9 cellular contexts compared by ENCODE assay signal in genomic region chr15:74127954-74128784, GRCh38. TPM values are rescaled to one million over a fixed set of nuclear protein-coding genes. Genes with fewer than 3 reads are reported as not detected.
DNase-seq lines count a peak whose midpoint lies in the region; ATAC-seq and TF ChIP-seq lines count a peak whose summit lies in the region.
"Had no signal": no experiment of that assay in that cellular context is flagged by ENCODE, and none has a peak within 500 bp of the region (broad histone marks: within the 10 kb centered on the region; RNA-seq: fewer than 3 reads in every experiment).

No MANE protein-coding gene starts in this region.

- no peak overlapping the region for H3K56ac ChIP-seq in IMR-90 (ENCODE audit: extremely low read depth, insufficient read depth, low read length)

- POLR2A ChIA-PET in IMR-90 (lab: Charles Lee; ENCODE audit: unreplicated experiment), result no interaction called here

- H2BK12ac ChIP-seq in mesenchymal stem cell (ENCODE audit: low read length in 2 of 2), result no peak overlapping the region

- peaks cover 14% of the 10 kb centered on the region; the same call in 1 of the 2 replicates for H4K20me1 ChIP-seq in IMR-90 (ENCODE audit: insufficient read depth, low read length)

- H2BK20ac ChIP-seq in IMR-90 (ENCODE audit: low read depth, low read length), result no peak overlapping the region

- intact Hi-C loops in IMR-90 (cut with micrococcal nuclease), result loop anchor here (1.0 kb wide), 5 partner anchors 74 to 194 kb away; no protein-coding TSS in a partner anchor

- H4K91ac ChIP-seq in IMR-90 (ENCODE audit: insufficient read depth, low read depth, low read length) (no peak overlapping the region), mesenchymal stem cell (ENCODE audit: low read length) (no peak overlapping the region)

- in situ Hi-C loops in IMR-90 (cut with MboI; ENCODE audit: low sequenced_read_pairs), result loop anchor here (5.0 kb wide), 2 partner anchors 71 to 179 kb away; no protein-coding TSS in a partner anchor

- H3K23ac ChIP-seq in IMR-90 (ENCODE audit: low read depth, low read length), result no peak overlapping the region
- H3K23ac ChIP-seq in mesenchymal stem cell (ENCODE audit: low read length in 2 of 2), result peak overlapping the region in 1 of 2 experiments; percentile 36

- TF ChIP-seq POLR2A in IMR-90 (IDR thresholded peaks at IDR 0.05; ENCODE audit: low read depth, low read length), result no peak

- TF ChIP-seq CTCF in IMR-90 (conservative IDR thresholded peaks at IDR 0.05; ENCODE audit: low read depth, low read length), result no peak
- no peak for TF ChIP-seq CTCF in cardiac fibroblast (IDR thresholded peaks at IDR 0.05; ENCODE audit: low read depth, low read length)

- 0 out of 2 replicates have a peak, but pooled peaks cover 2% of the 10 kb centered on the region for H3K9me1 ChIP-seq in IMR-90 (ENCODE audit: insufficient read depth, low read length)

- WGBS in IMR-90 (ENCODE audit: extremely low coverage in 2 of 2, insufficient read length in 1 of 2), 2 experiments, result 20% methylated on average over 15 of the region's 53 CpGs; no CpG with 5 or more reads in 1 of the 2 experiments
- 2% methylated on average over 52 of the region's 53 CpGs for WGBS in mesenchymal stem cell

- no TSS peak for BruUV-seq in IMR-90 (replicated peaks; lab: Mats Ljungman, UMichigan)

- no peak overlapping the region for H3K18ac ChIP-seq in IMR-90 (ENCODE audit: low read depth, low read length)
- H3K18ac ChIP-seq in mesenchymal stem cell (ENCODE audit: low read depth in 1 of 2, low read length in 2 of 2), result no peak overlapping the region

- peaks cover 5% of the 10 kb centered on the region for H3K4me1 ChIP-seq in ACC112 (ENCODE audit: control insufficient read depth, insufficient read depth, low read length, unreplicated experiment)
- no peaks in the 10 kb centered on the region; the same call in 1 of the 2 replicates for H3K4me1 ChIP-seq in IMR-90 (ENCODE audit: control insufficient read depth, insufficient read depth, low read length)
- peaks cover 33% of the 10 kb centered on the region for H3K4me1 ChIP-seq in mesenchymal stem cell (ENCODE audit: control insufficient read depth, insufficient read depth, low read depth, low read length)

- H3K4ac ChIP-seq in IMR-90 (ENCODE audit: low read depth, low read length) (no peak overlapping the region), mesenchymal stem cell (ENCODE audit: low read depth in 1 of 2, low read length in 2 of 2) (no peak overlapping the region)

- no peak overlapping the region for H4K5ac ChIP-seq in IMR-90 (ENCODE audit: low read depth, low read length)

- dilution Hi-C loops in IMR-90 (cut with HindIII; ENCODE audit: low sequenced_read_pairs, unreplicated experiment), result no loop called here

- H3K27me3 ChIP-seq in ACC112 (ENCODE audit: insufficient read depth, low read length), result peaks cover 82% of the 10 kb centered on the region
- H3K27me3 ChIP-seq in IMR-90 (ENCODE audit: control insufficient read depth, insufficient read depth, low read length), result peaks cover 89% of the 10 kb centered on the region
- peaks cover 82 to 83% of the 10 kb centered on the region in 2 experiments for H3K27me3 ChIP-seq in mesenchymal stem cell (ENCODE audit: control insufficient read depth in 1 of 2, insufficient read depth in 1 of 2, low read length in 2 of 2)

- no peak overlapping the region for H2BK15ac ChIP-seq in IMR-90 (ENCODE audit: low read depth, low read length)
- no peak overlapping the region for H2BK15ac ChIP-seq in mesenchymal stem cell (ENCODE audit: low read depth, poor library complexity, severe bottlenecking)

- ATAC-seq in IMR-90 (ENCODE audit: low read depth) (peak; percentile 64), GM18519 (IDR thresholded peaks at IDR 0.05; ENCODE audit: low FRiP score, unreplicated experiment) (no peak), HG03342 (IDR thresholded peaks at IDR 0.05; ENCODE audit: unreplicated experiment) (no peak)

- H3K9me3 ChIP-seq in IMR-90 (ENCODE audit: control insufficient read depth, insufficient read depth, low read length), result peaks cover 5% of the 10 kb centered on the region
- no peaks in the 10 kb centered on the region for H3K9me3 ChIP-seq in mesenchymal stem cell (ENCODE audit: control insufficient read depth, low read length)

- no peak overlapping the region for H3K14ac ChIP-seq in IMR-90 (replicated peaks; ENCODE audit: low read depth, low read length)
- no peak overlapping the region for H3K14ac ChIP-seq in mesenchymal stem cell (ENCODE audit: low read length in 2 of 2)

- H3K79me1 ChIP-seq in IMR-90 (ENCODE audit: low read depth in 1 of 2, low read length in 2 of 2) (no peaks in the 10 kb centered on the region), mesenchymal stem cell (replicated peaks; ENCODE audit: low read length, poor library complexity, severe bottlenecking) (no peaks in the 10 kb centered on the region)

- H3K4me2 ChIP-seq in IMR-90 (ENCODE audit: low read depth, low read length), result peak overlapping the region; percentile 86
- peak overlapping the region; percentile 89 for H3K4me2 ChIP-seq in mesenchymal stem cell (ENCODE audit: low read length, poor library complexity, severe bottlenecking)

- H4K8ac ChIP-seq in IMR-90 (ENCODE audit: low read depth in 2 of 2, low read length in 2 of 2) (no peak overlapping the region), mesenchymal stem cell (ENCODE audit: low read length) (no peak overlapping the region)

- H2AK9ac ChIP-seq in IMR-90 (replicated peaks; ENCODE audit: low read depth, low read length, poor library complexity), result no peak overlapping the region

- no peaks in the 10 kb centered on the region for H3K79me2 ChIP-seq in ACC112 (ENCODE audit: control insufficient read depth, insufficient read depth, low read length, unreplicated experiment)

- H2BK5ac ChIP-seq in IMR-90 (ENCODE audit: low read depth, low read length, poor library complexity, severe bottlenecking) (no peak overlapping the region), mesenchymal stem cell (ENCODE audit: low read depth, low read length, poor library complexity, severe bottlenecking) (no peak overlapping the region)

- TF ChIP-seq RAD21 in IMR-90 (IDR thresholded peaks at IDR 0.05; ENCODE audit: low read length), result no peak

- H2AK5ac ChIP-seq in IMR-90 (ENCODE audit: low read depth, low read length) (no peak overlapping the region), mesenchymal stem cell (ENCODE audit: low read length, severe bottlenecking) (no peak overlapping the region)

- H3K9ac ChIP-seq in IMR-90 (ENCODE audit: low read depth, low read length) (no peak overlapping the region), mesenchymal stem cell (ENCODE audit: low read length) (peak overlapping the region; percentile 83)

- H2BK120ac ChIP-seq in IMR-90 (ENCODE audit: low read depth, low read length) (no peak overlapping the region), mesenchymal stem cell (ENCODE audit: low read depth, low read length) (no peak overlapping the region)

- peak overlapping the region; percentile 21 for H2AFZ ChIP-seq in ACC112 (ENCODE audit: low read length, unreplicated experiment)
- H2AFZ ChIP-seq in IMR-90 (replicated peaks; ENCODE audit: low read length, poor library complexity), result peak overlapping the region; percentile 78
- H2AFZ ChIP-seq in mesenchymal stem cell (ENCODE audit: low read depth, low read length), result no peak overlapping the region

- no peak overlapping the region for H3K27ac ChIP-seq in ACC112 (ENCODE audit: low read depth, low read length)
- no peak overlapping the region for H3K27ac ChIP-seq in IMR-90 (ENCODE audit: insufficient read depth, low read length)
- H3K27ac ChIP-seq in mesenchymal stem cell (ENCODE audit: low read length, poor library complexity, severe bottlenecking), result no peak overlapping the region

- no peak for DNase-seq in IMR-90
- DNase-seq in cardiac fibroblast (ENCODE audit: low read depth in 2 of 2), result peak; percentile 29 to 41
- no peak for DNase-seq in mesenchymal stem cell
- no peak for DNase-seq in stimulated activated naive CD4-positive, alpha-beta T cell treated with Interleukin-2 at 50 U/mL for 16 hours (lab: John Stamatoyannopoulos, UW)
- DNase-seq in DMS79 (lab: John Stamatoyannopoulos, UW), result no peak

- H3K4me3 ChIP-seq in ACC112 (ENCODE audit: low read depth, low read length) (peak overlapping the region; percentile 71), IMR-90 (ENCODE audit: insufficient read depth, low read depth, low read length) (peak overlapping the region; percentile 16; the same call in 1 of the 2 replicates), cardiac fibroblast (replicated peaks in 1 of 2; ENCODE audit: low read depth in 2 of 2, low read length in 2 of 2) (peak overlapping the region; percentile 40 to 46), mesenchymal stem cell (ENCODE audit: insufficient read depth in 1 of 2, low read depth in 1 of 2, low read length in 2 of 2) (peak overlapping the region; percentile 47 to 76)

- CTCF ChIA-PET in IMR-90 (lab: Yijun Ruan, JAX), result interaction anchor here (0.6 to 1.3 kb wide), 3 partner anchors 122 to 193 kb away, joined by 3 to 8 read pairs (median 4); no protein-coding TSS in a partner anchor

- H3K36me3 ChIP-seq in ACC112 (ENCODE audit: insufficient read depth, low read length), result no peaks in the 10 kb centered on the region
- H3K36me3 ChIP-seq in IMR-90 (ENCODE audit: control insufficient read depth, insufficient read depth, low read length), result no peaks in the 10 kb centered on the region
- peaks cover 0 to 3% of the 10 kb centered on the region in 2 experiments for H3K36me3 ChIP-seq in mesenchymal stem cell (ENCODE audit: control insufficient read depth in 1 of 2, insufficient read depth in 2 of 2, low read depth in 1 of 2, low read length in 2 of 2)

TF ChIP-seq in IMR-90, 13 proteins besides CTCF, POLR2A, EP300 and RAD21 (continues in another document):
- TF ChIP-seq CHD1 (IDR thresholded peaks at IDR 0.05; ENCODE audit: low read depth, low read length), result no peak
- no peak for TF ChIP-seq NFE2L2 (IDR thresholded peaks at IDR 0.05; ENCODE audit: low read depth, low read length)
- TF ChIP-seq MXI1 (IDR thresholded peaks at IDR 0.05; ENCODE audit: borderline replicate concordance, low read depth, low read length), result no peak

RNA-seq across cellular contexts. Expression of gene ISLR2, which starts 2.2 kb away (rescaled TPM):
- total RNA-seq in IMR-90 (2012; rRNA removed), result not detected in 2 replicates
- polyA plus RNA-seq in IMR-90 (2012; rRNA removed), result not detected in 2 replicates
- polyA plus RNA-seq in IMR-90 (2012; cell fraction: cytosol; rRNA removed), result not detected in 2 replicates
- not detected in 2 replicates for polyA plus RNA-seq in IMR-90 (2012; cell fraction: nucleus; rRNA removed; ENCODE audit: low replicate concordance)
- not detected for polyA plus RNA-seq in mesenchymal stem cell (2013, experiment 1 of 2)
- polyA plus RNA-seq in mesenchymal stem cell (2013, experiment 2 of 2), result not detected
- total RNA-seq: pulmonary artery endothelial cell had no signal

RNA-seq across cellular contexts. Expression of gene ISLR, which starts 45.3 kb away (rescaled TPM):
- under 0.01 TPM in 2 replicates for total RNA-seq in IMR-90 (2012; rRNA removed)
- polyA plus RNA-seq in IMR-90 (2012; rRNA removed), result 0.79 and 1.0 TPM in 2 replicates
- 0.53 and 2.1 TPM in 2 replicates for polyA plus RNA-seq in IMR-90 (2012; cell fraction: cytosol; rRNA removed)
- polyA plus RNA-seq in IMR-90 (2012; cell fraction: nucleus; rRNA removed; ENCODE audit: low replicate concordance), result 0.40 and 0.44 TPM in 2 replicates
- 4.7 TPM for polyA plus RNA-seq in mesenchymal stem cell (2013, experiment 1 of 2)
- 3.5 TPM for polyA plus RNA-seq in mesenchymal stem cell (2013, experiment 2 of 2)
- total RNA-seq: pulmonary artery endothelial cell had no signal

RNA-seq across cellular contexts. Expression of gene GOLGA6A, which starts 45.8 kb away (rescaled TPM):
- not detected in 2 replicates for total RNA-seq in IMR-90 (2012; rRNA removed)
- not detected in 2 replicates for polyA plus RNA-seq in IMR-90 (2012; rRNA removed)
- polyA plus RNA-seq in IMR-90 (2012; cell fraction: cytosol; rRNA removed), result not detected in 2 replicates
- polyA plus RNA-seq in IMR-90 (2012; cell fraction: nucleus; rRNA removed; ENCODE audit: low replicate concordance), result 0.14 TPM in 1 of 2 replicates, not detected in the other
- not detected for polyA plus RNA-seq in mesenchymal stem cell (2013, experiment 1 of 2)
- 0.03 TPM for polyA plus RNA-seq in mesenchymal stem cell (2013, experiment 2 of 2)
- total RNA-seq: pulmonary artery endothelial cell had no signal

Comparison
In these comparisons a context has a peak if more than half of its experiments do, and no peak if none do; other contexts are left out.
1. H3K4me3 ChIP-seq: peak in every context shown above with its lines; median percentile 71 in ACC112; 62 in mesenchymal stem cell; 43 in cardiac fibroblast; 16 in IMR-90.
2. DNase-seq: peak in cardiac fibroblast (2 of 2); none in IMR-90 (single experiment), mesenchymal stem cell (single experiment), stimulated activated naive CD4-positive, alpha-beta T cell treated with Interleukin-2 at 50 U/mL for 16 hours (single experiment) and DMS79 (single experiment).